Comparison of ENCODE assay signal across 8 cellular contexts in genomic region chr17:59785091-59785799, GRCh38.
A peak's percentile ranks its signal among the peaks of the same experiment; 100 is the strongest.
DNase-seq lines count a peak whose midpoint lies in the region; ATAC-seq and TF ChIP-seq lines count a peak whose summit lies in the region.

No MANE protein-coding gene starts in this region.

- H3K27ac ChIP-seq in heart left ventricle (peak overlapping the region in 8 of 12 donors; percentile 9 to 97 (median 74)), transverse colon (peak overlapping the region; percentile 90 to 92 (median 91)), testis (peak overlapping the region in 1 of 2 donors; percentile 85)

- H3K4me1 Mint-ChIP-seq in activated CD4-positive, alpha-beta memory T cell treated with anti-CD3 and anti-CD28 coated beads, Interleukin-2, amount 10 ng/mL, durations not matched to agents 7 days and 5 days = peaks cover 62% of the 10 kb centered on the region

- no peak for ATAC-seq in heart left ventricle
- no peak for ATAC-seq in Right ventricle myocardium inferior
- no peak for ATAC-seq in HG03280 (IDR thresholded peaks at IDR 0.05; ENCODE audit: unreplicated experiment)

- H3K9me3 ChIP-seq in heart left ventricle = no peaks in the 10 kb centered on the region
- no peaks in the 10 kb centered on the region for H3K9me3 ChIP-seq in transverse colon
- no peaks in the 10 kb centered on the region for H3K9me3 ChIP-seq in testis

- H3K4me1 ChIP-seq in heart left ventricle (peaks cover 5 to 74% (median 31%) of the 10 kb centered on the region in 12 donors), transverse colon (peaks cover 25 to 57% (median 43%) of the 10 kb centered on the region in 4 donors), testis (peaks cover 6% of the 10 kb centered on the region)

- CTCF ChIA-PET in activated CD4-positive, alpha-beta memory T cell treated with anti-CD3 and anti-CD28 coated beads, Interleukin-2, amount 10 ng/mL, durations not matched to agents 7 days and 5 days (lab: Charles Lee) = interaction anchor here (0.6 to 8.9 kb wide), 11 partner anchors 19 to 179 kb away, joined by 3 to 88 read pairs (median 6); partner anchors contain the start of gene RNFT1

- WGBS in heart left ventricle, 4 donors = 87 to 92% (median 90%) methylated on average over 8 of the region's 8 CpGs
- WGBS in transverse colon (ENCODE audit: low coverage in 1 of 2), 2 donors = 61 to 65% methylated on average over 5 to 8 of the region's 8 CpGs
- 91 to 93% methylated on average over 8 of the region's 8 CpGs for WGBS in testis, 2 donors

- no peak for DNase-seq in heart left ventricle
- DNase-seq in Right ventricle myocardium inferior (ENCODE audit: missing footprints) = no peak
- peak; percentile 47 for DNase-seq in activated CD4-positive, alpha-beta memory T cell treated with anti-CD3 and anti-CD28 coated beads, Interleukin-2, amount 10 ng/mL, durations not matched to agents 7 days and 5 days
- peak; percentile 52 for DNase-seq in iris pigment epithelial cell (ENCODE audit: low read depth)
- DNase-seq in transverse colon = no peak
- no peak for DNase-seq in SW 1271 (lab: John Stamatoyannopoulos, UW)
- DNase-seq in testis = no peak

- H3K27me3 Mint-ChIP-seq in activated CD4-positive, alpha-beta memory T cell treated with anti-CD3 and anti-CD28 coated beads, Interleukin-2, amount 10 ng/mL, durations not matched to agents 7 days and 5 days = no peaks in the 10 kb centered on the region

- in situ Hi-C loops in transverse colon (cut with MboI; ENCODE audit: low pct_ligation_motif_present in 1 of 4, low pct_unique_long_range_greater_than_20kb in 1 of 4, low sequenced_read_pairs in 3 of 4) = no loop called here

- TF ChIP-seq EP300 in transverse colon (IDR thresholded peaks at IDR 0.05; ENCODE audit: low read depth) = no peak

- peaks cover 40% of the 10 kb centered on the region for H3K36me3 Mint-ChIP-seq in activated CD4-positive, alpha-beta memory T cell treated with anti-CD3 and anti-CD28 coated beads, Interleukin-2, amount 10 ng/mL, durations not matched to agents 7 days and 5 days (ENCODE audit: low read depth)

- TF ChIP-seq CTCF in heart left ventricle (IDR thresholded peaks at IDR 0.05) (no peak), transverse colon (IDR thresholded peaks at IDR 0.05) (no peak), testis (IDR thresholded peaks at IDR 0.05) (no peak)

- H3K9me3 Mint-ChIP-seq in activated CD4-positive, alpha-beta memory T cell treated with anti-CD3 and anti-CD28 coated beads, Interleukin-2, amount 10 ng/mL, durations not matched to agents 7 days and 5 days = no peaks in the 10 kb centered on the region

- no peak for TF ChIP-seq POLR2A in heart left ventricle (IDR thresholded peaks at IDR 0.05)
- no peak for TF ChIP-seq POLR2A in transverse colon (IDR thresholded peaks at IDR 0.05)
- no peak for TF ChIP-seq POLR2A in testis (IDR thresholded peaks at IDR 0.05)

- H3K4me3 ChIP-seq in heart left ventricle (peak overlapping the region in 1 of 12 donors; percentile 42), transverse colon (no peak overlapping the region), testis (no peak overlapping the region)

- POLR2A ChIA-PET in activated CD4-positive, alpha-beta memory T cell treated with anti-CD3 and anti-CD28 coated beads, Interleukin-2, amount 10 ng/mL, durations not matched to agents 7 days and 5 days (lab: Charles Lee) = interaction anchor here (1.0 to 20.1 kb wide), 16 partner anchors 8 to 1448 kb away, joined by 3 to 2499 read pairs (median 10); partner anchors contain the start of genes CLTC, PTRH2, RPS6KB1 and TUBD1

- intact Hi-C loops in heart left ventricle (cut with DNase I) = loop anchor here in 4 of 10 donors (5.0 to 10.0 kb wide), 3 partner anchors 42 to 52 kb away; no protein-coding TSS in a partner anchor
- intact Hi-C loops in Right ventricle myocardium inferior (cut with DNase I) = no loop called here
- intact Hi-C loops in transverse colon (cut with DNase I; ENCODE audit: low total_unique reads) = no loop called here
- intact Hi-C loops in testis (cut with DNase I; ENCODE audit: low total_unique reads) = no loop called here

- H3K27ac Mint-ChIP-seq in activated CD4-positive, alpha-beta memory T cell treated with anti-CD3 and anti-CD28 coated beads, Interleukin-2, amount 10 ng/mL, durations not matched to agents 7 days and 5 days = peak overlapping the region; percentile 97

- H3K27me3 ChIP-seq in heart left ventricle = no peaks in the 10 kb centered on the region
- no peaks in the 10 kb centered on the region for H3K27me3 ChIP-seq in transverse colon
- H3K27me3 ChIP-seq in testis = no peaks in the 10 kb centered on the region

- H3K36me3 ChIP-seq in heart left ventricle (peaks cover 0 to 3% (median 0%) of the 10 kb centered on the region in 9 donors), transverse colon (peaks cover 0 to 7% (median 0%) of the 10 kb centered on the region in 4 donors), testis (ENCODE audit: low read depth, missing control alignments) (no peaks in the 10 kb centered on the region)

- H3K4me3 Mint-ChIP-seq in activated CD4-positive, alpha-beta memory T cell treated with anti-CD3 and anti-CD28 coated beads, Interleukin-2, amount 10 ng/mL, durations not matched to agents 7 days and 5 days = peak overlapping the region; percentile 68

Comparison
In these comparisons a context has a peak if more than half of its experiments do, and no peak if none do; other contexts are left out.
1. DNase-seq: peak in activated CD4-positive, alpha-beta memory T cell treated with anti-CD3 and anti-CD28 coated beads, Interleukin-2, amount 10 ng/mL, durations not matched to agents 7 days and 5 days (single experiment) and iris pigment epithelial cell (single experiment); none in heart left ventricle (0 of 5), Right ventricle myocardium inferior (single experiment), transverse colon (single experiment), SW 1271 (0 of 2) and testis (single experiment).